In the genomic region with DNA sequence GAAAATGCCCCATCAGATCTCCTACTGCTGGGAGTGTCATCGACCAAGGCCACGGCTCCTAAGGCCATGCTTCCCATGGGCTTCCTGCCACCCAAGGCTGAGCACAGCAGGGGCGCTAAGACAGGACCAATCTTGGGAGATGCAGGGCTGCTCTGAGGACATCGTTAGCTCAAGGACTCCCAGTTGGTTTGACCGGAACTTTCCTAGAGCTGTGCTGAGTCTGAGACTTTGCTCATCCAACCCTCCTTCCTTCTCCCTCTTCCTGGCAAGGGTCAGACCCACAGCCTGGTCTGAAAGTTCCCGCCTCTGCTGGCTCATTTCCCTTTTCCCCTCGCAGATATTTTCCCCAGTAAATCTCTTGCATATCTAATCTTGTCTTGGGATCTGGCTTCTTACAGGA, we compare ENCODE assay signal across 1 cellular context.
TF ChIP-seq lines count a peak whose summit lies in the region.

No MANE protein-coding gene starts in this region.

TF ChIP-seq in H1, 55 proteins besides CTCF, POLR2A, EP300 and RAD21:
- TF ChIP-seq RXRA (IDR thresholded peaks at IDR 0.05; ENCODE audit: insufficient read depth, low read depth, low read length) = no peak
- no peak for TF ChIP-seq TAF1 (IDR thresholded peaks at IDR 0.05; ENCODE audit: low read depth, low read length)
- no peak for TF ChIP-seq MAX (IDR thresholded peaks at IDR 0.05)
- TF ChIP-seq CEBPB (IDR thresholded peaks at IDR 0.05; ENCODE audit: low read depth, low read length) = no peak
- TF ChIP-seq, protein P1, sequence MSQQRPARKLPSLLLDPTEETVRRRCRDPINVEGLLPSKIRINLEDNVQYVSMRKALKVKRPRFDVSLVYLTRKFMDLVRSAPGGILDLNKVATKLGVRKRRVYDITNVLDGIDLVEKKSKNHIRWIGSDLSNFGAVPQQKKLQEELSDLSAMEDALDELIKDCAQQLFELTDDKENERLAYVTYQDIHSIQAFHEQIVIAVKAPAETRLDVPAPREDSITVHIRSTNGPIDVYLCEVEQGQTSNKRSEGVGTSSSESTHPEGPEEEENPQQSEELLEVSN (IDR thresholded peaks at IDR 0.05) = no peak
- TF ChIP-seq BRCA1 (IDR thresholded peaks at IDR 0.05; ENCODE audit: low read depth, low read length) = no peak
- TF ChIP-seq SP2 (IDR thresholded peaks at IDR 0.05; ENCODE audit: low read length) = no peak
- TF ChIP-seq SRF (IDR thresholded peaks at IDR 0.05; ENCODE audit: low read depth, low read length) = no peak
- TF ChIP-seq CHD7 (IDR thresholded peaks at IDR 0.05; ENCODE audit: insufficient replicate concordance, low read length) = no peak
- no peak for TF ChIP-seq USF2 (IDR thresholded peaks at IDR 0.05; ENCODE audit: low read length)
- no peak for TF ChIP-seq RBBP5 (IDR thresholded peaks at IDR 0.05; ENCODE audit: borderline replicate concordance, low read depth, low read length)
- TF ChIP-seq BACH1 (IDR thresholded peaks at IDR 0.05; ENCODE audit: low read length) = no peak
- no peak for TF ChIP-seq POU5F1 (IDR thresholded peaks at IDR 0.05; ENCODE audit: low read depth, low read length)
- no peak for TF ChIP-seq KDM1A (IDR thresholded peaks at IDR 0.05; ENCODE audit: borderline replicate concordance, low read length)
- TF ChIP-seq PHF8 (conservative IDR thresholded peaks at IDR 0.05; ENCODE audit: low read depth, low read length) = no peak
- TF ChIP-seq NRF1 (IDR thresholded peaks at IDR 0.05; ENCODE audit: low read depth, low read length) = no peak
- no peak for TF ChIP-seq FOSL1 (IDR thresholded peaks at IDR 0.05; ENCODE audit: insufficient read depth, low read depth, low read length)
- TF ChIP-seq CBX5 (IDR thresholded peaks at IDR 0.05; ENCODE audit: low read depth, low read length) = no peak
